In the genomic region with DNA sequence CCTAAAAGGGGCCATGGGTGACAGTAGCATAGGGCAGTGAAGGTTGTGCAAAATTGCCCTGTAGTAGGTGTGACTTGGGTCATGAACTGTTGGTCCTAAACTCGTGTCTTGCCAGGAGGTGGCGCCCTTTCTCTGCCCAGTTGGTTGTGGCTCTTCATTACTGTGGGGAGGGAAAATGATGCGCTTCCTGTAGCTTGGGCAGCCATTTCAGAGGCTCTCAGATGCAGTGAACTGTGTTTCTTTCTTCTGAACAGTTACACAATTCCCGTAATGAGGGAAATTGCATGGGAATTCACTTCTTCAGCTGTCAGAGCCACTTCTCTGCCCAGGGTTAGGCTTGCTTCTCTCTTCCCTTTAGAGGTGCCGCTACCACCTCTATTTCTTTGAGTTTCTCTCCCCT, we compare ENCODE assay signal across 8 cellular contexts.
DNase-seq lines count a peak whose midpoint lies in the region; ATAC-seq and TF ChIP-seq lines count a peak whose summit lies in the region.

No MANE protein-coding gene starts in this region.

- BruUV-seq in OCI-LY7 (replicated peaks; lab: Mats Ljungman, UMichigan): no TSS peak

- H3K9me2 ChIP-seq in OCI-LY7 (ENCODE audit: insufficient read depth, low read length): no peaks in the 10 kb centered on the region

- H3K27ac ChIP-seq in OCI-LY7 (ENCODE audit: low read depth, low read length, poor library complexity, severe bottlenecking): no peak overlapping the region
- H3K27ac ChIP-seq in lower lobe of right lung: no peak overlapping the region
- H3K27ac ChIP-seq in thyroid gland: no peak overlapping the region

- TF ChIP-seq POLR2A in thyroid gland (IDR thresholded peaks at IDR 0.05): no peak

- no peaks in the 10 kb centered on the region for H4K20me1 ChIP-seq in OCI-LY7 (ENCODE audit: insufficient read depth, low read length)

- H3K4me2 ChIP-seq in OCI-LY7 (ENCODE audit: low read length): no peak overlapping the region

- H3K27me3 ChIP-seq in lower lobe of right lung (ENCODE audit: low read depth) (no peaks in the 10 kb centered on the region), thyroid gland (no peaks in the 10 kb centered on the region)

- no peaks in the 10 kb centered on the region for H3K79me2 ChIP-seq in OCI-LY7 (ENCODE audit: insufficient read depth, low read depth, low read length)

- intact Hi-C loops in OCI-LY7 (cut with micrococcal nuclease; ENCODE audit: unreplicated experiment) (loop anchor here (1.0 to 10.0 kb wide), 3 partner anchors 343 to 573 kb away; no protein-coding TSS in a partner anchor), lower lobe of right lung (cut with DNase I) (loop anchor here (10.0 kb wide), 1 partner anchor 543 kb away; no protein-coding TSS in a partner anchor), thyroid gland (cut with DNase I) (no loop called here)

- CTCF ChIA-PET in OCI-LY7 (lab: Charles Lee; ENCODE audit: unreplicated experiment): no interaction called here

- POLR2A ChIA-PET in OCI-LY7 (lab: Charles Lee): interaction anchor here (0.7 kb wide), 1 partner anchor 55 kb away, joined by 3 read pairs; no protein-coding TSS in a partner anchor

- H3K36me3 ChIP-seq in OCI-LY7 (ENCODE audit: insufficient read depth, low read length): no peaks in the 10 kb centered on the region
- no peaks in the 10 kb centered on the region for H3K36me3 ChIP-seq in lower lobe of right lung
- H3K36me3 ChIP-seq in thyroid gland: no peaks in the 10 kb centered on the region

- H3K4me3 ChIP-seq in OCI-LY7 (ENCODE audit: low read depth, low read length, poor library complexity, severe bottlenecking): no peak overlapping the region
- no peak overlapping the region for H3K4me3 ChIP-seq in lower lobe of right lung
- no peak overlapping the region for H3K4me3 ChIP-seq in thyroid gland (replicated peaks in 1 of 3)

- H3K4me1 ChIP-seq in OCI-LY7 (ENCODE audit: insufficient read depth, low read length, poor library complexity, severe bottlenecking) (no peaks in the 10 kb centered on the region), lower lobe of right lung (no peaks in the 10 kb centered on the region), thyroid gland (no peaks in the 10 kb centered on the region)

- ATAC-seq in GM21723 (IDR thresholded peaks at IDR 0.05; ENCODE audit: unreplicated experiment) (peak; percentile 81), lower lobe of right lung (peak; percentile 66 to 71)

- in situ Hi-C loops in T47D (cut with HindIII; ENCODE audit: low pct_unique_long_range_greater_than_20kb, low sequenced_read_pairs): no loop called here

- TF ChIP-seq CTCF in OCI-LY7 (conservative IDR thresholded peaks at IDR 0.05; ENCODE audit: low read length): peak; percentile 85
- TF ChIP-seq CTCF in lower lobe of right lung (IDR thresholded peaks at IDR 0.05): peak; percentile 57
- peak in 5 of 6 experiments; percentile 11 to 50 (median 38) for TF ChIP-seq CTCF in thyroid gland (IDR thresholded peaks at IDR 0.05)

- H3K9me3 ChIP-seq in OCI-LY7 (ENCODE audit: low read length) (no peaks in the 10 kb centered on the region), lower lobe of right lung (no peaks in the 10 kb centered on the region), thyroid gland (no peaks in the 10 kb centered on the region)

- peak overlapping the region; percentile 47; the same call in 1 of the 2 replicates for H2AFZ ChIP-seq in OCI-LY7 (ENCODE audit: low read length)

- 46 to 49% methylated on average over 5 of the region's 5 CpGs for WGBS in thyroid gland, 2 donors

- peak; percentile 85 for DNase-seq in activated CD4-positive, alpha-beta T cell treated with anti-CD3 and anti-CD28 coated beads for 48 hours
- no peak for DNase-seq in activated CD4-positive, alpha-beta T cell treated with anti-CD3 and anti-CD28 coated beads for 4 hours
- peak; percentile 83 to 87 for DNase-seq in Kasumi-1 (lab: John Stamatoyannopoulos, UW)
- peak; percentile 61 for DNase-seq in OCI-LY7 (ENCODE audit: low spot score)
- DNase-seq in T47D (ENCODE audit: low read depth in 1 of 2, low spot score in 1 of 2): peak; percentile 29 to 75
- DNase-seq in lower lobe of right lung: peak; percentile 71
- peak; percentile 42 to 62 for DNase-seq in thyroid gland

Comparison
In these comparisons a context has a peak if more than half of its experiments do, and no peak if none do; other contexts are left out.
1. DNase-seq: peak in activated CD4-positive, alpha-beta T cell treated with anti-CD3 and anti-CD28 coated beads for 48 hours (single experiment), Kasumi-1 (2 of 2), OCI-LY7 (single experiment), T47D (2 of 2), lower lobe of right lung (single experiment) and thyroid gland (2 of 2); none in activated CD4-positive, alpha-beta T cell treated with anti-CD3 and anti-CD28 coated beads for 4 hours (0 of 2).
2. Peak in every context shown above with its lines, with median percentiles within 50 percentile points of each other: CTCF ChIP-seq.